1 cellular context compared by ENCODE assay signal in the genomic region with DNA sequence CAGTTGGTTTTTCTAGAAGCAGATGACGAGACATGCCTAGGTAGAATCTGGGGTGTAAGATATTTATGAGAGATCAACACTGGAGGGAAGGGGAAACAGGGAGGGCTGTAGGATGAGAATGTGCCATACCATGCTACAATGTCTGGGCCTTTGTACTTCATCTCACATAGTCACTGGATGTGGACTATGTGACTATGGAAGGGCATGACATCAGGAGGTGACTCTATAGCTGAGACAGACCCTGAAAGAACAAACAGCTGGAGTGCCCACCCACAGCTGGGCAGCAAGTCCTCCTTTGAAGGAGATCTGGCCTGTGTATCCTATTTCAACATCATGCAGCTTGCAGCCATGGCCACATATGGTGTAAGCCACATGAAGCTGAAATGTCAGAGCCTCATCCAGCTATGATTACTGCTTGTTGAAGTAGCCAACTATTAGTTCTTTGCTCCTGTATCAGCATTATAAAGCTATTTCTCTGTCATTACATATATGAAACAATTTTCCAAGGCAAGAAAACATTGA.
A peak's percentile ranks its signal among the peaks of the same experiment; 100 is the strongest.
TF ChIP-seq lines count a peak whose summit lies in the region.

No MANE protein-coding gene starts in this region.

TF ChIP-seq in K562, 482 proteins besides CTCF, POLR2A, EP300 and RAD21:
- TF ChIP-seq MYNN (IDR thresholded peaks at IDR 0.05) (no peak), MYNN (CRISPR knock-in tag; IDR thresholded peaks at IDR 0.05) (no peak), CBFA2T3 (IDR thresholded peaks at IDR 0.05) (0 out of 2 replicates have a peak, but pooled peaks have one; percentile 5)
